8 cellular contexts compared by ENCODE assay signal in the genomic region with DNA sequence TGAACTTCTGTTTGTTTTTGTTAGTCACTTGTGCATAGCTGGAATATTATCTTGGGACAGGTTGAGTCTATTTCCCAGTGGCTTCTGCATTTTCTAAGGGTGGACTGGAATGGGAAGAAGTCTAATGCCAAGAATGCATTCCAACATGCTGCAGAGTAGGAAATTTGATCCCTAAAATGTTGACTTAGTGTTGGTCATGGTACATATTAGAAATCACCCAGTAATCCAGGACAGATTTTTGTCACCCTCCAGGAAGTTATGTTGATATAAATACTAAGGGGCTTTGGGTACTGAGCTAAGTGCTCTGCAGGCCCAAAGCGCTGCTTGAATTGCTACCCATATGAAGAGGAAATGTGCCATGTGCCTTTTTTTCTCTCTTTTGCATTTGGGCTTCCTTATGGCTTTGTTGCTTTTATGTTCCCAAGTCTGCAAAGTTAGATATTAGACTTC. TPM values are rescaled to one million over a fixed set of nuclear protein-coding genes. Genes with fewer than 3 reads are reported as not detected.
DNase-seq lines count a peak whose midpoint lies in the region; ATAC-seq and TF ChIP-seq lines count a peak whose summit lies in the region.

No MANE protein-coding gene starts in this region.

- no peak overlapping the region for H3K4ac ChIP-seq in neuronal stem cell (ENCODE audit: low read length)

- no peaks in the 10 kb centered on the region for H3K9me3 Mint-ChIP-seq in naive thymus-derived CD8-positive, alpha-beta T cell

- H2BK12ac ChIP-seq in neuronal stem cell (ENCODE audit: low read length): no peak overlapping the region

- no peak overlapping the region for H3K18ac ChIP-seq in neuronal stem cell (ENCODE audit: low read length)

- peaks cover 24 to 46% (median 29%) of the 10 kb centered on the region in 4 donors for H3K4me1 Mint-ChIP-seq in naive thymus-derived CD8-positive, alpha-beta T cell

- H3K27me3 ChIP-seq in KMS-11 (ENCODE audit: insufficient read depth, low read depth) (no peaks in the 10 kb centered on the region), neuronal stem cell (ENCODE audit: control insufficient read depth in 3 of 3, insufficient read depth in 3 of 3, low read depth in 1 of 3, low read length in 3 of 3) (no peaks in the 10 kb centered on the region)

- no peak for TF ChIP-seq CTCF in KMS-11 (conservative IDR thresholded peaks at IDR 0.05; ENCODE audit: low read depth, low read length)
- TF ChIP-seq CTCF in choroid plexus epithelial cell (conservative IDR thresholded peaks at IDR 0.05; ENCODE audit: low read depth, low read length): no peak
- TF ChIP-seq CTCF in GM13976 (IDR thresholded peaks at IDR 0.05; ENCODE audit: borderline replicate concordance, control extremely low read depth, extremely low read depth, insufficient read depth, missing control alignments): no peak

- H3K9ac ChIP-seq in KMS-11 (no peak overlapping the region; the same call in 1 of the 2 replicates), neuronal stem cell (ENCODE audit: low read depth, low read length, poor library complexity) (no peak overlapping the region)

- POLR2A ChIA-PET in naive thymus-derived CD8-positive, alpha-beta T cell (lab: Charles Lee): interaction anchor here (0.6 to 4.8 kb wide), 5 partner anchors 8 to 82 kb away, joined by 3 to 40 read pairs (median 9); partner anchors contain the start of genes ARID1A and PIGV

- no peak overlapping the region for H3K14ac ChIP-seq in neuronal stem cell (ENCODE audit: low read length)

- H3K4me1 ChIP-seq in KMS-11 (ENCODE audit: low read depth, poor library complexity, severe bottlenecking) (peaks cover 84% of the 10 kb centered on the region), neuronal stem cell (ENCODE audit: control insufficient read depth in 2 of 2, insufficient read depth in 1 of 2, low read depth in 1 of 2, low read length in 2 of 2) (peaks cover 12 to 16% of the 10 kb centered on the region in 2 donors)

- H3K79me1 ChIP-seq in neuronal stem cell (ENCODE audit: low read depth, low read length): no peaks in the 10 kb centered on the region

- H2AK5ac ChIP-seq in neuronal stem cell (ENCODE audit: low read depth, low read length): no peak overlapping the region

- no peak overlapping the region for H4K8ac ChIP-seq in neuronal stem cell (ENCODE audit: low read depth, low read length)

- H3K27me3 Mint-ChIP-seq in naive thymus-derived CD8-positive, alpha-beta T cell: no peaks in the 10 kb centered on the region

- no peaks in the 10 kb centered on the region for H3K9me3 ChIP-seq in neuronal stem cell (replicated peaks in 1 of 2; ENCODE audit: control insufficient read depth in 2 of 2, insufficient read depth in 1 of 2, low read depth in 1 of 2, low read length in 2 of 2)

- no peak overlapping the region for H2BK15ac ChIP-seq in neuronal stem cell (ENCODE audit: low read length)

- no CpG with 5 or more reads among the region's 1 CpG for WGBS in neuronal stem cell (ENCODE audit: extremely low coverage in 2 of 2, insufficient read length in 2 of 2, insufficient replicate concordance in 1 of 2), 2 donors

- H3K36me3 ChIP-seq in KMS-11 (ENCODE audit: insufficient read depth) (no peaks in the 10 kb centered on the region), neuronal stem cell (replicated peaks in 1 of 2; ENCODE audit: control insufficient read depth in 2 of 2, insufficient read depth in 2 of 2, low read length in 2 of 2) (peaks cover 12 to 80% of the 10 kb centered on the region in 2 donors)

- peak in 1 of 2 donors; percentile 38 for ATAC-seq in naive thymus-derived CD8-positive, alpha-beta T cell
- no peak for ATAC-seq in HG03442 (IDR thresholded peaks at IDR 0.05; ENCODE audit: unreplicated experiment)
- no peak for ATAC-seq in HG03460 (IDR thresholded peaks at IDR 0.05; ENCODE audit: unreplicated experiment)

- no peak overlapping the region for H2BK5ac ChIP-seq in neuronal stem cell (ENCODE audit: low read length)

- no peak overlapping the region for H4K91ac ChIP-seq in neuronal stem cell (ENCODE audit: low read depth, low read length, poor library complexity)

- H3K27ac Mint-ChIP-seq in naive thymus-derived CD8-positive, alpha-beta T cell: peak overlapping the region; percentile 20 to 84 (median 73)

- DNase-seq in CD1c-positive myeloid dendritic cell (ENCODE audit: extremely low spot score) (peak; percentile 32), choroid plexus epithelial cell (ENCODE audit: low read depth) (peak; percentile 75), neuronal stem cell (ENCODE audit: low spot score) (no peak), GM13976 (ENCODE audit: low spot score) (no peak)
- DNase-seq in naive thymus-derived CD8-positive, alpha-beta T cell: no peak

- in situ Hi-C loops in GM13976 (cut with MboI; ENCODE audit: low sequenced_read_pairs, unreplicated experiment): no loop called here

- H3K23ac ChIP-seq in neuronal stem cell (ENCODE audit: low read depth, low read length, poor library complexity): no peak overlapping the region

- peaks cover 0 to 46% (median 11%) of the 10 kb centered on the region in 3 donors for H3K36me3 Mint-ChIP-seq in naive thymus-derived CD8-positive, alpha-beta T cell

- peaks cover 95% of the 10 kb centered on the region for H3K79me2 ChIP-seq in KMS-11 (ENCODE audit: insufficient read depth, low read depth)

- peak overlapping the region; percentile 27 to 73 (median 60) for H3K4me3 Mint-ChIP-seq in naive thymus-derived CD8-positive, alpha-beta T cell

- H3K27ac ChIP-seq in KMS-11 (no peak overlapping the region; the same call in 1 of the 2 replicates), neuronal stem cell (replicated peaks; ENCODE audit: low read length) (no peak overlapping the region)

- H3K4me2 ChIP-seq in KMS-11 (peak overlapping the region; percentile 36; the same call in 1 of the 2 replicates), neuronal stem cell (ENCODE audit: insufficient read depth, low read length, poor library complexity, severe bottlenecking) (no peak overlapping the region)

- peaks cover 51% of the 10 kb centered on the region for H4K20me1 ChIP-seq in KMS-11 (ENCODE audit: insufficient read depth)

- peak overlapping the region; percentile 33 for H3K4me3 ChIP-seq in KMS-11 (IDR thresholded peaks at IDR 0.05; ENCODE audit: insufficient read depth, low read depth, low read length)
- H3K4me3 ChIP-seq in choroid plexus epithelial cell (ENCODE audit: low read depth, low read length): no peak overlapping the region
- no peak overlapping the region for H3K4me3 ChIP-seq in neuronal stem cell (ENCODE audit: low read length in 2 of 2)

- H2AFZ ChIP-seq in KMS-11 (ENCODE audit: low read depth) (no peak overlapping the region), neuronal stem cell (ENCODE audit: low read length) (no peak overlapping the region)

- H2BK120ac ChIP-seq in neuronal stem cell (ENCODE audit: low read depth, low read length): no peak overlapping the region

RNA-seq across cellular contexts. Expression of gene ARID1A, which starts 10.0 kb away (rescaled TPM):
- total RNA-seq in naive thymus-derived CD8-positive, alpha-beta T cell: 100 to 1,000 TPM; 123 TPM
- polyA plus RNA-seq in naive thymus-derived CD8-positive, alpha-beta T cell: 10 to 100 TPM; 21.2 to 32.0 (median 28.9) TPM
- polyA plus RNA-seq in neuronal stem cell (2013, experiment 1 of 2): 87.5 TPM
- 92.7 TPM for polyA plus RNA-seq in neuronal stem cell (2013, experiment 2 of 2)

Comparison
In these comparisons a context has a peak if more than half of its experiments do, and no peak if none do; other contexts are left out.
1. DNase-seq: peak in CD1c-positive myeloid dendritic cell (single experiment) and choroid plexus epithelial cell (single experiment); none in naive thymus-derived CD8-positive, alpha-beta T cell (0 of 10), neuronal stem cell (single experiment) and GM13976 (single experiment).